Comparison of ENCODE assay signal across 13 cellular contexts in genomic region chr1:83763281-83764095, GRCh38.
"Had no signal": no experiment of that assay in that cellular context is flagged by ENCODE, and none has a peak within 500 bp of the region (broad histone marks: within the 10 kb centered on the region; RNA-seq: fewer than 3 reads in every experiment).

No MANE protein-coding gene starts in this region.

- H2AFZ ChIP-seq: parathyroid adenoma had no signal

- H3K4me1 Mint-ChIP-seq: activated T-helper 17 cell treated with anti-CD3 and anti-CD28 coated beads, Interleukin-2, amount 50 U/mL, for 72 hours had no signal

- ATAC-seq: activated T-helper 17 cell treated with anti-CD3 and anti-CD28 coated beads, Interleukin-2, amount 50 U/mL, for 72 hours; stimulated activated naive CD8-positive, alpha-beta T cell treated with anti-CD3 and anti-CD28 coated beads, Interleukin-15, amount 100 ng/mL, for 72 hours had no signal

- DNase-seq: activated B cell treated with CpG ODN at 0.5 μM for 24 hours; activated CD4-positive, alpha-beta T cell treated with anti-CD3 and anti-CD28 coated beads, Interleukin-2, amount 10 ng/mL, durations not matched to agents 24 days and 14 days; activated naive CD4-positive, alpha-beta T cell treated with anti-CD3 and anti-CD28 coated beads for 36 hours; caudate nucleus; effector CD4-positive, alpha-beta T cell; foreskin melanocyte; head of caudate nucleus; stimulated activated CD4-positive, alpha-beta T cell treated with anti-CD3 and anti-CD28 coated beads, Interleukin-4, amount 100 ng/mL, for 4 hours; stimulated activated naive CD8-positive, alpha-beta T cell treated with anti-CD3 and anti-CD28 coated beads, Interleukin-15, amount 100 ng/mL, for 72 hours; testis had no signal

- H3K27ac Mint-ChIP-seq: activated B cell treated with CpG ODN at 0.5 μM for 24 hours; activated CD4-positive, alpha-beta T cell treated with anti-CD3 and anti-CD28 coated beads, Interleukin-2, amount 10 ng/mL, durations not matched to agents 24 days and 14 days; activated naive CD4-positive, alpha-beta T cell treated with anti-CD3 and anti-CD28 coated beads for 36 hours; activated T-helper 17 cell treated with anti-CD3 and anti-CD28 coated beads, Interleukin-2, amount 50 U/mL, for 72 hours; stimulated activated naive CD8-positive, alpha-beta T cell treated with anti-CD3 and anti-CD28 coated beads, Interleukin-15, amount 100 ng/mL, for 72 hours had no signal

- H3K27me3 Mint-ChIP-seq: activated B cell treated with CpG ODN at 0.5 μM for 24 hours had no signal

- H3K27me3 ChIP-seq: testis had no signal

- H3K4me3 Mint-ChIP-seq: activated B cell treated with CpG ODN at 0.5 μM for 24 hours; activated CD4-positive, alpha-beta T cell treated with anti-CD3 and anti-CD28 coated beads, Interleukin-2, amount 10 ng/mL, durations not matched to agents 24 days and 14 days; activated naive CD4-positive, alpha-beta T cell treated with anti-CD3 and anti-CD28 coated beads for 36 hours; activated T-helper 17 cell treated with anti-CD3 and anti-CD28 coated beads, Interleukin-2, amount 50 U/mL, for 72 hours; stimulated activated naive CD8-positive, alpha-beta T cell treated with anti-CD3 and anti-CD28 coated beads, Interleukin-15, amount 100 ng/mL, for 72 hours had no signal

- H3K79me2 ChIP-seq: parathyroid adenoma had no signal

- H3K9me3 ChIP-seq: testis had no signal

- H3K4me3 ChIP-seq: coronary artery, testis had no signal

- H3K9me3 Mint-ChIP-seq: activated B cell treated with CpG ODN at 0.5 μM for 24 hours; activated CD4-positive, alpha-beta T cell treated with anti-CD3 and anti-CD28 coated beads, Interleukin-2, amount 10 ng/mL, durations not matched to agents 24 days and 14 days; activated naive CD4-positive, alpha-beta T cell treated with anti-CD3 and anti-CD28 coated beads for 36 hours; activated T-helper 17 cell treated with anti-CD3 and anti-CD28 coated beads, Interleukin-2, amount 50 U/mL, for 72 hours; stimulated activated naive CD8-positive, alpha-beta T cell treated with anti-CD3 and anti-CD28 coated beads, Interleukin-15, amount 100 ng/mL, for 72 hours had no signal

- H3K27ac ChIP-seq: coronary artery, parathyroid adenoma, testis had no signal

- H3K4me1 ChIP-seq: parathyroid adenoma, testis had no signal
